25 cellular contexts compared by ENCODE assay signal in genomic region chr1:242133351-242133750, GRCh38.
"Had no signal": no experiment of that assay in that cellular context is flagged by ENCODE, and none has a peak within 500 bp of the region (broad histone marks: within the 10 kb centered on the region; RNA-seq: fewer than 3 reads in every experiment).

No MANE protein-coding gene starts in this region.

- H3K4me1 ChIP-seq: left ventricle myocardium inferior, prostate gland, suprapubic skin, tibial artery, upper lobe of right lung had no signal

- H3K27me3 Mint-ChIP-seq: natural killer cell treated with Interleukin-12 subunit alpha and Interleukin-12 subunit beta and Interleukin-15 and Interleukin-18, amount 100 ng/mL, for 72 hours had no signal

- H3K36me3 Mint-ChIP-seq: mesothelial cell of epicardium; stimulated activated naive B cell treated with anti-CD40 and anti-IgM and Interleukin-4, amounts not matched to agents 10 μg/mL and 1 μg/mL and 100 μg/mL, for 72 hours had no signal

- H3K4me3 ChIP-seq: hepatocyte, left ventricle myocardium inferior, lung, ovary, prostate gland, skin epidermis, suprapubic skin, thoracic aorta, tibial artery, upper lobe of right lung had no signal

- DNase-seq: islet precursor cell; left ventricle myocardium inferior; mesendoderm; naive thymus-derived CD4-positive, alpha-beta T cell; ovary; retina; right cardiac atrium; stimulated activated CD4-positive, alpha-beta T cell treated with anti-CD3 and anti-CD28 coated beads, Interleukin-12 subunit alpha, Interleukin-12 subunit beta, amount 100 ng/mL, for 4 hours; stimulated activated CD4-positive, alpha-beta T cell treated with anti-CD3 and anti-CD28 coated beads, Interleukin-15, amount 100 ng/mL, for 24 hours; stimulated activated CD4-positive, alpha-beta T cell treated with anti-CD3 and anti-CD28 coated beads, Interleukin-2, amount 100 ng/mL, for 24 hours; stimulated activated CD4-positive, alpha-beta T cell treated with anti-CD3 and anti-CD28 coated beads, Interleukin-4, amount 100 ng/mL, for 1 hour; stimulated activated naive B cell treated with anti-CD40 and anti-IgM and Interleukin-4, amounts not matched to agents 10 μg/mL and 1 μg/mL and 100 μg/mL, for 72 hours; stimulated activated naive CD8-positive, alpha-beta T cell treated with anti-CD3 and anti-CD28 coated beads, Interleukin-15, Interleukin-2, amounts not matched to agents 100 U/mL and 50 U/mL, for 24 hours; tibial artery; trophoblast cell; upper lobe of right lung had no signal

- H3K4me2 ChIP-seq: hepatocyte had no signal

- H3K4me3 Mint-ChIP-seq: mesothelial cell of epicardium; naive thymus-derived CD4-positive, alpha-beta T cell; natural killer cell treated with Interleukin-12 subunit alpha and Interleukin-12 subunit beta and Interleukin-15 and Interleukin-18, amount 100 ng/mL, for 72 hours; stimulated activated naive B cell treated with anti-CD40 and anti-IgM and Interleukin-4, amounts not matched to agents 10 μg/mL and 1 μg/mL and 100 μg/mL, for 72 hours had no signal

- H3K36me3 ChIP-seq: left ventricle myocardium inferior, ovary, prostate gland, suprapubic skin, thoracic aorta, tibial artery, upper lobe of right lung had no signal

- ATAC-seq: naive thymus-derived CD4-positive, alpha-beta T cell; natural killer cell treated with Interleukin-12 subunit alpha and Interleukin-12 subunit beta and Interleukin-15 and Interleukin-18, amount 100 ng/mL, for 72 hours; right cardiac atrium; sciatic nerve; stimulated activated naive B cell treated with anti-CD40 and anti-IgM and Interleukin-4, amounts not matched to agents 10 μg/mL and 1 μg/mL and 100 μg/mL, for 72 hours; stimulated activated naive CD8-positive, alpha-beta T cell treated with anti-CD3 and anti-CD28 coated beads, Interleukin-15, Interleukin-2, amounts not matched to agents 100 U/mL and 50 U/mL, for 24 hours; upper lobe of right lung had no signal

- H2AFZ ChIP-seq: hepatocyte had no signal

- H3K27ac ChIP-seq: hepatocyte, left ventricle myocardium inferior, ovary, prostate gland, skin epidermis, suprapubic skin, thoracic aorta, tibial artery, upper lobe of right lung had no signal

- H3K27me3 ChIP-seq: hepatocyte, ovary, suprapubic skin, tibial artery, upper lobe of right lung had no signal

- H3K9me3 ChIP-seq: ovary, prostate gland, thoracic aorta, upper lobe of right lung had no signal

- H3K4me1 Mint-ChIP-seq: naive thymus-derived CD4-positive, alpha-beta T cell; stimulated activated naive B cell treated with anti-CD40 and anti-IgM and Interleukin-4, amounts not matched to agents 10 μg/mL and 1 μg/mL and 100 μg/mL, for 72 hours had no signal

- H3K27ac Mint-ChIP-seq: mesothelial cell of epicardium; naive thymus-derived CD4-positive, alpha-beta T cell; natural killer cell treated with Interleukin-12 subunit alpha and Interleukin-12 subunit beta and Interleukin-15 and Interleukin-18, amount 100 ng/mL, for 72 hours; stimulated activated naive B cell treated with anti-CD40 and anti-IgM and Interleukin-4, amounts not matched to agents 10 μg/mL and 1 μg/mL and 100 μg/mL, for 72 hours had no signal

- H3K79me2 ChIP-seq: hepatocyte had no signal
